22 cellular contexts compared by ENCODE assay signal in genomic region chr20:59735486-59735885, GRCh38.
A peak's percentile ranks its signal among the peaks of the same experiment; 100 is the strongest.
DNase-seq lines count a peak whose midpoint lies in the region; FAIRE-seq and TF ChIP-seq lines count a peak whose summit lies in the region.
"Had no signal": no experiment of that assay in that cellular context is flagged by ENCODE, and none has a peak within 500 bp of the region (broad histone marks: within the 10 kb centered on the region; RNA-seq: fewer than 3 reads in every experiment).

No MANE protein-coding gene starts in this region.

- no peaks in the 10 kb centered on the region for H3K9me3 Mint-ChIP-seq in endothelial cell (ENCODE audit: unreplicated experiment)
- no peaks in the 10 kb centered on the region for H3K9me3 Mint-ChIP-seq in activated CD4-positive, alpha-beta T cell treated with anti-CD3 and anti-CD28 coated beads, Interleukin-2, amount 10 ng/mL, durations not matched to agents 24 days and 14 days
- H3K9me3 Mint-ChIP-seq: CD4-positive, CD25-positive, alpha-beta regulatory T cell; GM23338 had no signal

- intact Hi-C loops in posterior vena cava (cut with DNase I) = no loop called here
- intact Hi-C loops in activated CD4-positive, alpha-beta T cell treated with anti-CD3 and anti-CD28 coated beads, Interleukin-2, amount 10 ng/mL, durations not matched to agents 24 days and 14 days (cut with micrococcal nuclease) = no loop called here

- peak; percentile 25 for DNase-seq in activated effector memory CD4-positive, alpha-beta T cell treated with anti-CD3 and anti-CD28 coated beads, Interleukin-2, amount 50 U/mL, for 16 hours
- DNase-seq in activated effector memory CD4-positive, alpha-beta T cell treated with Interleukin-2 at 50 U/mL for 16 hours = no peak
- DNase-seq in endothelial cell (ENCODE audit: low spot score) (no peak), posterior vena cava (ENCODE audit: low spot score) (peak; percentile 25), D721Med (ENCODE audit: insufficient read length, low spot score) (no peak), NCI-H748 (lab: John Stamatoyannopoulos, UW; ENCODE audit: unreplicated experiment) (no peak)
- DNase-seq in activated CD4-positive, alpha-beta T cell treated with anti-CD3 and anti-CD28 coated beads, Interleukin-2, amount 10 ng/mL, durations not matched to agents 24 days and 14 days = no peak
- DNase-seq: CD4-positive, CD25-positive, alpha-beta regulatory T cell; DMS53; HFFc6; KBM-7; NCI-H146; NCI-H1930; NCI-H2107; NCI-H524 treated with DMSO at 0.1 percent for 48 hours; NCI-H82; NK-92 treated with Interleukin-12 subunit alpha and Interleukin-12 subunit beta, amount 100 ng/mL, for 24 hours; PC-3 had no signal

- peaks cover 6% of the 10 kb centered on the region for H3K36me3 Mint-ChIP-seq in endothelial cell (ENCODE audit: low read depth, unreplicated experiment)
- H3K36me3 Mint-ChIP-seq in activated CD4-positive, alpha-beta T cell treated with anti-CD3 and anti-CD28 coated beads, Interleukin-2, amount 10 ng/mL, durations not matched to agents 24 days and 14 days (ENCODE audit: low read depth) = no peaks in the 10 kb centered on the region
- H3K36me3 Mint-ChIP-seq: CD4-positive, CD25-positive, alpha-beta regulatory T cell had no signal

- H3K27ac Mint-ChIP-seq in endothelial cell (ENCODE audit: unreplicated experiment) = no peak overlapping the region
- H3K27ac Mint-ChIP-seq in activated CD4-positive, alpha-beta T cell treated with anti-CD3 and anti-CD28 coated beads, Interleukin-2, amount 10 ng/mL, durations not matched to agents 24 days and 14 days = no peak overlapping the region
- H3K27ac Mint-ChIP-seq: B cell; CD4-positive, CD25-positive, alpha-beta regulatory T cell; GM23338; HFFc6 had no signal

- peaks cover 5% of the 10 kb centered on the region for H3K4me1 Mint-ChIP-seq in endothelial cell (ENCODE audit: unreplicated experiment)
- H3K4me1 Mint-ChIP-seq in activated CD4-positive, alpha-beta T cell treated with anti-CD3 and anti-CD28 coated beads, Interleukin-2, amount 10 ng/mL, durations not matched to agents 24 days and 14 days = no peaks in the 10 kb centered on the region
- H3K4me1 Mint-ChIP-seq: B cell; CD4-positive, CD25-positive, alpha-beta regulatory T cell; GM23338 had no signal

- H3K4me3 Mint-ChIP-seq in endothelial cell (ENCODE audit: unreplicated experiment) = peak overlapping the region; percentile 75
- H3K4me3 Mint-ChIP-seq in activated CD4-positive, alpha-beta T cell treated with anti-CD3 and anti-CD28 coated beads, Interleukin-2, amount 10 ng/mL, durations not matched to agents 24 days and 14 days = no peak overlapping the region
- H3K4me3 Mint-ChIP-seq: B cell; CD4-positive, CD25-positive, alpha-beta regulatory T cell; GM23338; HFFc6 had no signal

- H3K27me3 Mint-ChIP-seq in endothelial cell (ENCODE audit: unreplicated experiment) = peaks cover 11% of the 10 kb centered on the region
- H3K27me3 Mint-ChIP-seq in activated CD4-positive, alpha-beta T cell treated with anti-CD3 and anti-CD28 coated beads, Interleukin-2, amount 10 ng/mL, durations not matched to agents 24 days and 14 days = peaks cover 4% of the 10 kb centered on the region

- FAIRE-seq in D721Med (lab: Jason Lieb, UNC) = no peak
- FAIRE-seq: G401.6, GM12878 had no signal

- TF ChIP-seq CTCF in endothelial cell (IDR thresholded peaks at IDR 0.05; ENCODE audit: unreplicated experiment) = no peak
- TF ChIP-seq CTCF in D721Med (IDR thresholded peaks at IDR 0.05; ENCODE audit: insufficient read depth, missing control alignments) = no peak

Comparison
In these comparisons a context has a peak if more than half of its experiments do, and no peak if none do; other contexts are left out.
1. DNase-seq: peak in activated effector memory CD4-positive, alpha-beta T cell treated with anti-CD3 and anti-CD28 coated beads, Interleukin-2, amount 50 U/mL, for 16 hours (single experiment) and posterior vena cava (single experiment); none in activated effector memory CD4-positive, alpha-beta T cell treated with Interleukin-2 at 50 U/mL for 16 hours (single experiment), endothelial cell (single experiment), D721Med (single experiment), activated CD4-positive, alpha-beta T cell treated with anti-CD3 and anti-CD28 coated beads, Interleukin-2, amount 10 ng/mL, durations not matched to agents 24 days and 14 days (single experiment) and NCI-H748 (single experiment).